ENCODE assay signal across 1 cellular context in the genomic region with DNA sequence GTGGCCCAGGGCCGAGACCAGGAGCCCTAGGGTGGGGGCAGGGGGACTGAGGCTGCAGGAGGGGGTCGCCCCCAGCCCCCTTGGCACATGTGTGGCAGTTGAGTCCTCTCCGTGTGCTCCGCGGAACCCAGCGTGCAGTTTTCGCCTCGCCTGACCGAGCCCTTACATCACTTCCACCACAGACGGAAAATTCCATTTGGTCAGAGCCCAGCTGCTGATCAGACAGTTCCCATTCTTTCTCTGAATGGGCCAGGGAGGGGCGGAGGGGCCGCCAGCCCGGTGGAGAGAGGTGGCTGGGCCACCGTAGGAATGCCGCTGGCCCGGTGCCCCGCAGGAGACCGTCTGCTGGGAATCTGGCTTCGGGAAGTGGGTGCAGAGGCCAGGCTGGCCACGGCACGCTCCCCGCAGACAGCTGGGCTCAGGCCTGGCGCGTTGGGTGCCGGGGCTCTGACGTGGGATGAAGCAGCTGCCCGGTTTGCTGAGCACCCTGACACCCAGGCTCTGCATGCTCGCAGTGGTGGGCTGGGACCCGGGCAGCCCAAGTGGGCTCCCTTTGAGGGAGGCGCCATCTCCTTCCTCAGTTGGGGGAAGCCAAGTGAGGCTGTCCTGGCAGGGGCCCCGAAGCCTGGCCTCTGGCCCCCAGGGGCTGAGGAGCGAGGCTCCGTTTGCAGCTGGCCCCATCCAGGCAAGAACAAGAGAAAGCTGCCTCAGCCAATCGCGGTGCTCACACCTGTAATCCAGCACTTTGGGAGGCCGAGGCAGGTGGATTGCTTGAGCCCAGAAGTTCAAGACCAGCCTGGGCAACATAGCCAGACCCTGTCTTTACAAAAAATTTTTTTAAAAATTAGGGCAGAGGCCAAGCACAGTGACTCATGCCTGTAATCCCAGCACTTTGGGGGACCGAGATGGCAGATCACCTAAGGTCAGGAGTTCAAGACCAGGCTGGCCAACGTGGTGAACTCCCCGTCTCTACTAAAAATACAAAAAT.
TF ChIP-seq lines count a peak whose summit lies in the region.

No MANE protein-coding gene starts in this region.

TF ChIP-seq in HepG2, 621 proteins besides CTCF, POLR2A, EP300 and RAD21 (continued from another document and continues in another):
- TF ChIP-seq ZNF609 (CRISPR knock-in tag; IDR thresholded peaks at IDR 0.05; ENCODE audit: borderline replicate concordance): no peak
- no peak for TF ChIP-seq U2AF2 (IDR thresholded peaks at IDR 0.05; ENCODE audit: low read depth, low read length)
- TF ChIP-seq, protein P1, sequence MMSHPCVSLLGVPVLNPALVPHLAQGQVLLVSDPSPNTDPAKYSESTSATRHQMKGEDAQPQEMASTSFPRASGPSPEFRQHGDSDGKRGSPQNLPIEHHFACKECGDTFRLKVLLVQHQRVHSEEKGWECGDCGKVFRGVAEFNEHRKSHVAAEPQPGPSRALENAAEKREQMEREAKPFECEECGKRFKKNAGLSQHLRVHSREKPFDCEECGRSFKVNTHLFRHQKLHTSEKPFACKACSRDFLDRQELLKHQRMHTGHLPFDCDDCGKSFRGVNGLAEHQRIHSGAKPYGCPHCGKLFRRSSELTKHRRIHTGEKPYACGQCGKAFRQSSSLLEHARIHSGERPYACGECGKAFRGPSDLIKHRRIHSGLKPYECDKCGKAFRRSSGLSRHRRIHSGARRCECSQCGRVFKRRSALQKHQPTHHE (CRISPR knock-in tag; IDR thresholded peaks at IDR 0.05; ENCODE audit: borderline replicate concordance): no peak
- TF ChIP-seq STAT6 (CRISPR knock-in tag; IDR thresholded peaks at IDR 0.05; ENCODE audit: borderline replicate concordance): no peak
- TF ChIP-seq MZF1 (CRISPR knock-in tag; IDR thresholded peaks at IDR 0.05; ENCODE audit: borderline replicate concordance): 0 out of 2 replicates have a peak, but pooled peaks have one; percentile 31
- no peak; a peak in 1 of 4 replicates for TF ChIP-seq REST (IDR thresholded peaks at IDR 0.05; ENCODE audit: borderline replicate concordance in 1 of 2, low read depth in 1 of 2, low read length in 2 of 2)
- TF ChIP-seq ZBTB3 (CRISPR knock-in tag; IDR thresholded peaks at IDR 0.05; ENCODE audit: borderline replicate concordance, low read depth): no peak
- peak; percentile 58; the same call in 1 of the 2 replicates for TF ChIP-seq NRL (CRISPR knock-in tag; IDR thresholded peaks at IDR 0.05; ENCODE audit: borderline replicate concordance)
- TF ChIP-seq, protein P2, sequence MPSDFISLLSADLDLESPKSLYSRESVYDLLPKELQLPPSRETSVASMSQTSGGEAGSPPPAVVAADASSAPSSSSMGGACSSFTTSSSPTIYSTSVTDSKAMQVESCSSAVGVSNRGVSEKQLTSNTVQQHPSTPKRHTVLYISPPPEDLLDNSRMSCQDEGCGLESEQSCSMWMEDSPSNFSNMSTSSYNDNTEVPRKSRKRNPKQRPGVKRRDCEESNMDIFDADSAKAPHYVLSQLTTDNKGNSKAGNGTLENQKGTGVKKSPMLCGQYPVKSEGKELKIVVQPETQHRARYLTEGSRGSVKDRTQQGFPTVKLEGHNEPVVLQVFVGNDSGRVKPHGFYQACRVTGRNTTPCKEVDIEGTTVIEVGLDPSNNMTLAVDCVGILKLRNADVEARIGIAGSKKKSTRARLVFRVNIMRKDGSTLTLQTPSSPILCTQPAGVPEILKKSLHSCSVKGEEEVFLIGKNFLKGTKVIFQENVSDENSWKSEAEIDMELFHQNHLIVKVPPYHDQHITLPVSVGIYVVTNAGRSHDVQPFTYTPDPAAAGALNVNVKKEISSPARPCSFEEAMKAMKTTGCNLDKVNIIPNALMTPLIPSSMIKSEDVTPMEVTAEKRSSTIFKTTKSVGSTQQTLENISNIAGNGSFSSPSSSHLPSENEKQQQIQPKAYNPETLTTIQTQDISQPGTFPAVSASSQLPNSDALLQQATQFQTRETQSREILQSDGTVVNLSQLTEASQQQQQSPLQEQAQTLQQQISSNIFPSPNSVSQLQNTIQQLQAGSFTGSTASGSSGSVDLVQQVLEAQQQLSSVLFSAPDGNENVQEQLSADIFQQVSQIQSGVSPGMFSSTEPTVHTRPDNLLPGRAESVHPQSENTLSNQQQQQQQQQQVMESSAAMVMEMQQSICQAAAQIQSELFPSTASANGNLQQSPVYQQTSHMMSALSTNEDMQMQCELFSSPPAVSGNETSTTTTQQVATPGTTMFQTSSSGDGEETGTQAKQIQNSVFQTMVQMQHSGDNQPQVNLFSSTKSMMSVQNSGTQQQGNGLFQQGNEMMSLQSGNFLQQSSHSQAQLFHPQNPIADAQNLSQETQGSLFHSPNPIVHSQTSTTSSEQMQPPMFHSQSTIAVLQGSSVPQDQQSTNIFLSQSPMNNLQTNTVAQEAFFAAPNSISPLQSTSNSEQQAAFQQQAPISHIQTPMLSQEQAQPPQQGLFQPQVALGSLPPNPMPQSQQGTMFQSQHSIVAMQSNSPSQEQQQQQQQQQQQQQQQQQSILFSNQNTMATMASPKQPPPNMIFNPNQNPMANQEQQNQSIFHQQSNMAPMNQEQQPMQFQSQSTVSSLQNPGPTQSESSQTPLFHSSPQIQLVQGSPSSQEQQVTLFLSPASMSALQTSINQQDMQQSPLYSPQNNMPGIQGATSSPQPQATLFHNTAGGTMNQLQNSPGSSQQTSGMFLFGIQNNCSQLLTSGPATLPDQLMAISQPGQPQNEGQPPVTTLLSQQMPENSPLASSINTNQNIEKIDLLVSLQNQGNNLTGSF (CRISPR knock-in tag; IDR thresholded peaks at IDR 0.05): peak; percentile 74; the same call in 1 of the 2 replicates
- TF ChIP-seq TBP (CRISPR knock-in tag; IDR thresholded peaks at IDR 0.05): no peak
- no peak for TF ChIP-seq ZEB1 (IDR thresholded peaks at IDR 0.05; ENCODE audit: insufficient replicate concordance, low read depth)
- no peak for TF ChIP-seq AHR (CRISPR knock-in tag; IDR thresholded peaks at IDR 0.05)
- no peak for TF ChIP-seq SRSF9 (IDR thresholded peaks at IDR 0.05; ENCODE audit: borderline replicate concordance, insufficient read depth, low read depth, low read length, poor library complexity, severe bottlenecking)
- TF ChIP-seq ZNF124 (CRISPR knock-in tag; IDR thresholded peaks at IDR 0.05): no peak
- no peak for TF ChIP-seq PCBP2 (optimal IDR thresholded peaks at IDR 0.05; ENCODE audit: low read depth, low read length, poor library complexity, severe bottlenecking)
- no peak for TF ChIP-seq SYNCRIP (IDR thresholded peaks at IDR 0.05; ENCODE audit: insufficient read depth, low read depth, low read length)
- no peak for TF ChIP-seq SATB2 (CRISPR knock-in tag; IDR thresholded peaks at IDR 0.05)
- no peak; the same call in 1 of the 2 replicates for TF ChIP-seq HNF4G (IDR thresholded peaks at IDR 0.05; ENCODE audit: borderline replicate concordance, low read depth, low read length)
- no peak for TF ChIP-seq HNF4G (CRISPR knock-in tag; IDR thresholded peaks at IDR 0.05; ENCODE audit: borderline replicate concordance, low read depth)
- no peak; the same call in 1 of the 2 replicates for TF ChIP-seq ISL2 (CRISPR knock-in tag; IDR thresholded peaks at IDR 0.05)
- TF ChIP-seq KLF15 (CRISPR knock-in tag; IDR thresholded peaks at IDR 0.05; ENCODE audit: borderline replicate concordance): no peak
- peak; percentile 65 for TF ChIP-seq KDM2A (CRISPR knock-in tag; IDR thresholded peaks at IDR 0.05; ENCODE audit: borderline replicate concordance, low read depth)
